ENCODE assay signal across 8 cellular contexts in genomic region chr19:13794752-13795589, GRCh38. TPM values are rescaled to one million over a fixed set of nuclear protein-coding genes. Genes with fewer than 3 reads are reported as not detected.
A peak's percentile ranks its signal among the peaks of the same experiment; 100 is the strongest.
DNase-seq lines count a peak whose midpoint lies in the region; ATAC-seq lines count a peak whose summit lies in the region.

Gene ZSWIM4, plus strand, starts transcription at chr19:13795443. Its CDS starts 206 bp downstream, at chr19:13795649.

- peak within 1 kb of the TSS; percentile 99 for H3K4me3 ChIP-seq in BLaER1

- peaks cover 11% of the 10 kb centered on the region; the same call in 1 of the 2 replicates for H3K36me3 ChIP-seq in BLaER1

- no peaks in the 10 kb centered on the region for H3K36me3 Mint-ChIP-seq in activated CD4-positive, alpha-beta T cell treated with anti-CD3 and anti-CD28 coated beads, Interleukin-2, amount 10 ng/mL, durations not matched to agents 24 days and 14 days (ENCODE audit: low read depth)

- H3K4me1 ChIP-seq in BLaER1, result peaks cover 34% of the 10 kb centered on the region

- ATAC-seq in GM19328 (IDR thresholded peaks at IDR 0.05; ENCODE audit: unreplicated experiment) (peak; percentile 91), HG03469 (IDR thresholded peaks at IDR 0.05; ENCODE audit: unreplicated experiment) (peak; percentile 87)

- H4K20me1 ChIP-seq in BLaER1, result peaks cover 14% of the 10 kb centered on the region

- intact Hi-C loops in activated CD4-positive, alpha-beta T cell treated with anti-CD3 and anti-CD28 coated beads, Interleukin-2, amount 10 ng/mL, durations not matched to agents 24 days and 14 days (cut with micrococcal nuclease), result loop anchor here (1.0 kb wide), 3 partner anchors 21 to 341 kb away; partner anchors contain the start of genes ASF1B and C19orf53

- no peaks in the 10 kb centered on the region for H3K27me3 ChIP-seq in BLaER1

- H3K27ac ChIP-seq in BLaER1, result peak within 1 kb of the TSS; percentile 93

- H3K4me1 Mint-ChIP-seq in activated CD4-positive, alpha-beta T cell treated with anti-CD3 and anti-CD28 coated beads, Interleukin-2, amount 10 ng/mL, durations not matched to agents 24 days and 14 days, result peaks cover 31% of the 10 kb centered on the region

- no peaks in the 10 kb centered on the region for H3K9me3 Mint-ChIP-seq in activated CD4-positive, alpha-beta T cell treated with anti-CD3 and anti-CD28 coated beads, Interleukin-2, amount 10 ng/mL, durations not matched to agents 24 days and 14 days

- H3K4me2 ChIP-seq in BLaER1, result peak within 1 kb of the TSS; percentile 97

- peak within 1 kb of the TSS; percentile 98 for H3K4me3 Mint-ChIP-seq in activated CD4-positive, alpha-beta T cell treated with anti-CD3 and anti-CD28 coated beads, Interleukin-2, amount 10 ng/mL, durations not matched to agents 24 days and 14 days

- no peaks in the 10 kb centered on the region for H3K9me3 ChIP-seq in BLaER1

- H3K27ac Mint-ChIP-seq in activated CD4-positive, alpha-beta T cell treated with anti-CD3 and anti-CD28 coated beads, Interleukin-2, amount 10 ng/mL, durations not matched to agents 24 days and 14 days, result peak within 1 kb of the TSS; percentile 94

- H3K9ac ChIP-seq in BLaER1, result peak within 1 kb of the TSS; percentile 93

- no peaks in the 10 kb centered on the region for H3K27me3 Mint-ChIP-seq in activated CD4-positive, alpha-beta T cell treated with anti-CD3 and anti-CD28 coated beads, Interleukin-2, amount 10 ng/mL, durations not matched to agents 24 days and 14 days

- DNase-seq in NCI-H526 (lab: John Stamatoyannopoulos, UW), result peak; percentile 89 to 97
- peak; percentile 99 for DNase-seq in activated CD4-positive, alpha-beta T cell treated with anti-CD3 and anti-CD28 coated beads, Interleukin-2, amount 10 ng/mL, durations not matched to agents 24 days and 14 days
- DNase-seq in cortex of kidney (lab: John Stamatoyannopoulos, UW), result peak; percentile 94
- DNase-seq in left kidney (ENCODE audit: low read depth, low spot score), result peak; percentile 100
- DNase-seq in stimulated activated CD4-positive, alpha-beta T cell treated with anti-CD3 and anti-CD28 coated beads, Interleukin-1b, Interleukin-23, amount 100 ng/mL, for 48 hours, result peak; percentile 97

RNA-seq across cellular contexts. Expression of gene ZSWIM4, which starts in this region (rescaled TPM):
- total RNA-seq in activated CD4-positive, alpha-beta T cell treated with anti-CD3 and anti-CD28 coated beads, Interleukin-2, amount 10 ng/mL, durations not matched to agents 24 days and 14 days, result 7.3 and 7.5 TPM in 2 replicates

Comparison
In these comparisons a context has a peak if more than half of its experiments do, and no peak if none do; other contexts are left out.
1. Peak in every context shown above with its lines: DNase-seq, ATAC-seq, H3K4me3 ChIP-seq and H3K27ac ChIP-seq.